In the genomic region with DNA sequence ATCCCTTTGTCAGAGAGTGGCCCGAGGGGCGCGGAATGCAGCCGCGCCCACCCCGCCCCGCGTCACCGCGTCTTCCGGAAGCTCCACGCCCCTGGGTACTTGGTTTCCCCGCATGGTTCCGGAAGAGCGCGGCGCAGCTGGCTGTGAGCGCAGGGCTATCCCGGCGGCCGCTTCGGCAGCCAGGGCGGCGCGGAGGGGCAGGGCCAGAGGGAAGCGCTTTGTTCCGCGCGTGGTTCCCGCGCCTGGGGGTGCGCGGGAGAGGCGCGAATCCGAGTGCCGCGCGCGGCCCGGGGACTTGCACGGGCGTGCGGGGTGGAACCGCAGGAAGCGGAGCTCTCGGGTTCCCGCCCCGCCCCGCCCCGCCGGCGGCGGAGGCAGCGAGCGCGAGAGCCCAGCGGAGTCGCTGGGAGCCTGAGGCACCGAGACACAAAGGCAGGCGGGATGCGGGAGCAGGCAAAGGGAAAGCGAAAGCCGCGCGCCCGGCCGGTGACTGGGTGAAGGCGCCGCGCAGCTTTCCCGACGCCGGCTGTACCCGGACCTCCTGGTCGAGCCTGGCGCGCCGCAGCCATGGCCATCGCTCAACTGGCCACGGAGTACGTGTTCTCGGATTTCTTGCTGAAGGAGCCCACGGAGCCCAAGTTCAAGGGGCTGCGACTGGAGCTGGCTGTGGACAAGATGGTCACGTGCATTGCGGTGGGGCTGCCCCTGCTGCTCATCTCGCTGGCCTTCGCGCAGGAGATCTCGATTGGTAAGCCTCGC, we compare ENCODE assay signal across 1 cellular context.
TF ChIP-seq lines count a peak whose summit lies in the region.

Gene PANX1, plus strand, starts transcription at position 96 of the 759 bp plus-strand sequence. Its CDS starts 472 bp downstream, at position 568.

TF ChIP-seq in IMR-90, 13 proteins besides CTCF, POLR2A, EP300 and RAD21:
- no peak for TF ChIP-seq MAFK (IDR thresholded peaks at IDR 0.05; ENCODE audit: low read depth, low read length)
- no peak for TF ChIP-seq SMC3 (IDR thresholded peaks at IDR 0.05; ENCODE audit: low read depth, low read length)
- TF ChIP-seq BHLHE40 (IDR thresholded peaks at IDR 0.05; ENCODE audit: low read depth, low read length): peak; percentile 94
- TF ChIP-seq CHD1 (IDR thresholded peaks at IDR 0.05; ENCODE audit: low read depth, low read length): no peak
- TF ChIP-seq, protein P1, sequence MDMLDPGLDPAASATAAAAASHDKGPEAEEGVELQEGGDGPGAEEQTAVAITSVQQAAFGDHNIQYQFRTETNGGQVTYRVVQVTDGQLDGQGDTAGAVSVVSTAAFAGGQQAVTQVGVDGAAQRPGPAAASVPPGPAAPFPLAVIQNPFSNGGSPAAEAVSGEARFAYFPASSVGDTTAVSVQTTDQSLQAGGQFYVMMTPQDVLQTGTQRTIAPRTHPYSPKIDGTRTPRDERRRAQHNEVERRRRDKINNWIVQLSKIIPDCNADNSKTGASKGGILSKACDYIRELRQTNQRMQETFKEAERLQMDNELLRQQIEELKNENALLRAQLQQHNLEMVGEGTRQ (IDR thresholded peaks at IDR 0.05; ENCODE audit: low read depth, low read length): peak; percentile 80
- no peak for TF ChIP-seq CEBPB (IDR thresholded peaks at IDR 0.05; ENCODE audit: low read depth, low read length)
- peak; percentile 74; the same call in 1 of the 2 replicates for TF ChIP-seq MAZ (IDR thresholded peaks at IDR 0.05; ENCODE audit: borderline replicate concordance, low read depth, low read length)
- no peak for TF ChIP-seq ELK1 (IDR thresholded peaks at IDR 0.05; ENCODE audit: borderline replicate concordance, low read depth, low read length)
- TF ChIP-seq RFX5 (IDR thresholded peaks at IDR 0.05; ENCODE audit: low read depth, low read length): no peak
- TF ChIP-seq FOS (IDR thresholded peaks at IDR 0.05; ENCODE audit: low read depth, low read length): 0 out of 2 replicates have a peak, but pooled peaks have one; percentile 3
- peak; percentile 76; the same call in 1 of the 2 replicates for TF ChIP-seq MXI1 (IDR thresholded peaks at IDR 0.05; ENCODE audit: borderline replicate concordance, low read depth, low read length)
- TF ChIP-seq NFE2L2 (IDR thresholded peaks at IDR 0.05; ENCODE audit: low read depth, low read length): no peak
- TF ChIP-seq RCOR1 (IDR thresholded peaks at IDR 0.05; ENCODE audit: insufficient replicate concordance, low read length): no peak
